8 cellular contexts compared by ENCODE assay signal in the genomic region with DNA sequence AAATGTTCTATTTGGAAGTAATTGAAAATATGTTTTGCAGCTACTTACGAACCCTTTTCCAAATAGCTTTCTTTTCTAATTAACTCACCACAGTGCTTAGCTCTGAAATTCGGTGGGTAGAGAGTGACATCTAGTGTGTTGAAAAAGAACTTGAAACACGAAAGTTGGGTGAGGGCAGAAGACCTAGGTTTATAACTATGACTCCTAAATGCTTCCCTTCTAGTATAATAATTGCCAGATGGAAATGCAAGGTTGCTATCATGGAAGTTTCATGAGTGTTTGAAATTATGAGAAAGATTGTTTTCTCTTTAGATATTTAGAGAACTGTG.
DNase-seq lines count a peak whose midpoint lies in the region; ATAC-seq and TF ChIP-seq lines count a peak whose summit lies in the region.

No MANE protein-coding gene starts in this region.

- H3K4me3 ChIP-seq in GM23248 (no peak overlapping the region), astrocyte of the cerebellum (ENCODE audit: low read depth, low read length) (no peak overlapping the region)

- no peak overlapping the region for H2AFZ ChIP-seq in GM23248

- no peak for ATAC-seq in HG03196 (IDR thresholded peaks at IDR 0.05; ENCODE audit: unreplicated experiment)

- no peaks in the 10 kb centered on the region for H3K9me2 ChIP-seq in GM23248 (ENCODE audit: insufficient read depth)

- WGBS in GM23248 (ENCODE audit: low coverage in 1 of 2, low lambda C conversion rate in 2 of 2, missing lambda C conversion rate in 2 of 2), 2 experiments: 3 to 5% methylated on average over 3 of the region's 3 CpGs

- no peaks in the 10 kb centered on the region for H4K20me1 ChIP-seq in GM23248 (ENCODE audit: insufficient read depth)

- no peak overlapping the region for H3K27ac ChIP-seq in GM23248

- H3K27me3 Mint-ChIP-seq in activated naive CD8-positive, alpha-beta T cell treated with anti-CD3 and anti-CD28 coated beads for 36 hours: peaks cover 11% of the 10 kb centered on the region

- DNase-seq in EL: peak; percentile 55
- DNase-seq in GM23248: peak; percentile 63
- DNase-seq in NCI-H2081 treated with DMSO at 0.1 percent for 48 hours (lab: John Stamatoyannopoulos, UW): peak; percentile 48
- DNase-seq in astrocyte of the cerebellum (ENCODE audit: low read depth): peak; percentile 66
- peak; percentile 62 for DNase-seq in iris pigment epithelial cell (ENCODE audit: low read depth)
- no peak for DNase-seq in activated naive CD8-positive, alpha-beta T cell treated with anti-CD3 and anti-CD28 coated beads for 36 hours
- DNase-seq in activated T-cell treated with anti-CD3 and anti-CD28 coated beads for 4 hours: no peak

- no peaks in the 10 kb centered on the region for H3K27me3 ChIP-seq in GM23248 (replicated peaks; ENCODE audit: insufficient read depth)

- no peaks in the 10 kb centered on the region for H3K4me1 Mint-ChIP-seq in activated naive CD8-positive, alpha-beta T cell treated with anti-CD3 and anti-CD28 coated beads for 36 hours

- H3K9me3 Mint-ChIP-seq in activated naive CD8-positive, alpha-beta T cell treated with anti-CD3 and anti-CD28 coated beads for 36 hours: no peaks in the 10 kb centered on the region

- no peaks in the 10 kb centered on the region for H3K36me3 ChIP-seq in GM23248 (ENCODE audit: low read depth)

- H3K9me3 ChIP-seq in GM23248 (ENCODE audit: low read depth): no peaks in the 10 kb centered on the region

- TF ChIP-seq CTCF in astrocyte of the cerebellum (IDR thresholded peaks at IDR 0.05; ENCODE audit: low read depth, low read length, missing control alignments): peak; percentile 54

- no peaks in the 10 kb centered on the region for H3F3A ChIP-seq in GM23248 (ENCODE audit: insufficient read depth)

- H3K4me2 ChIP-seq in GM23248 (ENCODE audit: unreplicated experiment): peak overlapping the region; percentile 62

- no peak overlapping the region for H3K27ac Mint-ChIP-seq in activated naive CD8-positive, alpha-beta T cell treated with anti-CD3 and anti-CD28 coated beads for 36 hours

- H3K4me1 ChIP-seq in GM23248 (ENCODE audit: insufficient read depth): no peaks in the 10 kb centered on the region; the same call in 1 of the 2 replicates

- H3K36me3 Mint-ChIP-seq in activated naive CD8-positive, alpha-beta T cell treated with anti-CD3 and anti-CD28 coated beads for 36 hours: no peaks in the 10 kb centered on the region

- H3K9ac ChIP-seq in GM23248: no peak overlapping the region

- no peak overlapping the region for H3K4me3 Mint-ChIP-seq in activated naive CD8-positive, alpha-beta T cell treated with anti-CD3 and anti-CD28 coated beads for 36 hours

- in situ Hi-C loops in GM23248 (cut with MboI): no loop called here
- in situ Hi-C loops in astrocyte of the cerebellum (cut with HindIII; ENCODE audit: low sequenced_read_pairs): no loop called here

- no peaks in the 10 kb centered on the region for H3K79me2 ChIP-seq in GM23248 (ENCODE audit: insufficient read depth)

Comparison
In these comparisons a context has a peak if more than half of its experiments do, and no peak if none do; other contexts are left out.
1. DNase-seq: peak in EL (single experiment), GM23248 (single experiment), NCI-H2081 treated with DMSO at 0.1 percent for 48 hours (single experiment), astrocyte of the cerebellum (single experiment) and iris pigment epithelial cell (single experiment); none in activated naive CD8-positive, alpha-beta T cell treated with anti-CD3 and anti-CD28 coated beads for 36 hours (single experiment) and activated T-cell treated with anti-CD3 and anti-CD28 coated beads for 4 hours (single experiment).